1 cellular context compared by ENCODE assay signal in genomic region chr1:175514309-175515001, GRCh38.
TF ChIP-seq lines count a peak whose summit lies in the region.

No MANE protein-coding gene starts in this region.

TF ChIP-seq in HepG2, 621 proteins besides CTCF, POLR2A, EP300 and RAD21 (continued from another document):
- TF ChIP-seq TIGD3 (CRISPR knock-in tag; IDR thresholded peaks at IDR 0.05; ENCODE audit: borderline replicate concordance), result no peak
- TF ChIP-seq DNMT1 (CRISPR knock-in tag; IDR thresholded peaks at IDR 0.05), result no peak
